ENCODE assay signal across 20 cellular contexts in genomic region chr14:100569734-100570251, GRCh38. TPM values are rescaled to one million over a fixed set of nuclear protein-coding genes. Genes with fewer than 3 reads are reported as not detected.
DNase-seq lines count a peak whose midpoint lies in the region; ATAC-seq and TF ChIP-seq lines count a peak whose summit lies in the region.
"Had no signal": no experiment of that assay in that cellular context is flagged by ENCODE, and none has a peak within 500 bp of the region (broad histone marks: within the 10 kb centered on the region; RNA-seq: fewer than 3 reads in every experiment).

No MANE protein-coding gene starts in this region.

- intact Hi-C loops in activated naive CD4-positive, alpha-beta T cell treated with anti-CD3 and anti-CD28 coated beads for 36 hours (cut with micrococcal nuclease): no loop called here

- POLR2A ChIA-PET in WTC11 (lab: Charles Lee): no interaction called here

- no peak for ATAC-seq in WTC11
- ATAC-seq in stimulated activated naive B cell treated with anti-CD40 and anti-IgM and Interleukin-4, amounts not matched to agents 10 μg/mL and 1 μg/mL and 100 μg/mL, for 72 hours (replicated peaks): no peak
- ATAC-seq: activated CD4-positive, alpha-beta T cell treated with anti-CD3 and anti-CD28 coated beads for 36 hours; left colon; stimulated activated naive CD8-positive, alpha-beta T cell treated with anti-CD3 and anti-CD28 coated beads, Interleukin-15, Interleukin-2, amounts not matched to agents 100 U/mL and 50 U/mL, for 24 hours had no signal

- no peak for DNase-seq in activated naive CD4-positive, alpha-beta T cell treated with anti-CD3 and anti-CD28 coated beads for 36 hours
- DNase-seq in WTC11 (ENCODE audit: low spot score) (no peak), left kidney (ENCODE audit: low read depth, low spot score) (peak; percentile 24), CD1c-positive myeloid dendritic cell (ENCODE audit: extremely low spot score) (no peak), DMS 273 (lab: John Stamatoyannopoulos, UW; ENCODE audit: unreplicated experiment) (no peak)
- no peak for DNase-seq in stimulated activated naive B cell treated with anti-CD40 and anti-IgM and Interleukin-4, amounts not matched to agents 10 μg/mL and 1 μg/mL and 100 μg/mL, for 72 hours
- no peak for DNase-seq in effector CD4-positive, alpha-beta T cell
- DNase-seq: activated CD4-positive, alpha-beta T cell treated with anti-CD3 and anti-CD28 coated beads for 36 hours; activated CD8-positive, alpha-beta memory T cell treated with anti-CD3 and anti-CD28 coated beads, Interleukin-2, amount 50 U/mL, for 4 hours; activated naive CD4-positive, alpha-beta T cell treated with anti-CD3 and anti-CD28 coated beads, Interleukin-2, amount 50 U/mL, for 16 hours; CD4-positive, alpha-beta T cell; hippocampal formation; left colon; NCI-H1417 treated with DMSO at 0.1 percent for 48 hours; NCI-H226; Right ventricle myocardium superior; stimulated activated naive CD8-positive, alpha-beta T cell treated with anti-CD3 and anti-CD28 coated beads, Interleukin-15, Interleukin-2, amounts not matched to agents 100 U/mL and 50 U/mL, for 24 hours had no signal

- H3K36me3 Mint-ChIP-seq in activated naive CD4-positive, alpha-beta T cell treated with anti-CD3 and anti-CD28 coated beads, Interleukin-2, amount 50 U/mL, for 24 hours: no peaks in the 10 kb centered on the region
- H3K36me3 Mint-ChIP-seq in activated naive CD4-positive, alpha-beta T cell treated with anti-CD3 and anti-CD28 coated beads for 36 hours (ENCODE audit: low read depth): no peaks in the 10 kb centered on the region
- no peaks in the 10 kb centered on the region for H3K36me3 Mint-ChIP-seq in WTC11
- peaks cover 0 to 2% of the 10 kb centered on the region in 2 donors for H3K36me3 Mint-ChIP-seq in stimulated activated naive B cell treated with anti-CD40 and anti-IgM and Interleukin-4, amounts not matched to agents 10 μg/mL and 1 μg/mL and 100 μg/mL, for 72 hours

- peaks cover 8% of the 10 kb centered on the region for H3K4me1 Mint-ChIP-seq in activated naive CD4-positive, alpha-beta T cell treated with anti-CD3 and anti-CD28 coated beads, Interleukin-2, amount 50 U/mL, for 24 hours
- H3K4me1 Mint-ChIP-seq in activated naive CD4-positive, alpha-beta T cell treated with anti-CD3 and anti-CD28 coated beads for 36 hours (ENCODE audit: low read depth): peaks cover 11% of the 10 kb centered on the region
- H3K4me1 Mint-ChIP-seq in WTC11: peaks cover 23% of the 10 kb centered on the region
- peaks cover 23 to 38% of the 10 kb centered on the region in 2 donors for H3K4me1 Mint-ChIP-seq in stimulated activated naive B cell treated with anti-CD40 and anti-IgM and Interleukin-4, amounts not matched to agents 10 μg/mL and 1 μg/mL and 100 μg/mL, for 72 hours

- H3K4me3 Mint-ChIP-seq in activated naive CD4-positive, alpha-beta T cell treated with anti-CD3 and anti-CD28 coated beads, Interleukin-2, amount 50 U/mL, for 24 hours: peak overlapping the region; percentile 70
- H3K4me3 Mint-ChIP-seq in activated naive CD4-positive, alpha-beta T cell treated with anti-CD3 and anti-CD28 coated beads for 36 hours: no peak overlapping the region
- H3K4me3 Mint-ChIP-seq in WTC11: peak overlapping the region; percentile 72
- peak overlapping the region; percentile 61 to 76 for H3K4me3 Mint-ChIP-seq in stimulated activated naive B cell treated with anti-CD40 and anti-IgM and Interleukin-4, amounts not matched to agents 10 μg/mL and 1 μg/mL and 100 μg/mL, for 72 hours
- H3K4me3 Mint-ChIP-seq: activated CD4-positive, alpha-beta T cell treated with anti-CD3 and anti-CD28 coated beads for 36 hours had no signal

- CTCF ChIA-PET in activated naive CD4-positive, alpha-beta T cell treated with anti-CD3 and anti-CD28 coated beads for 36 hours (lab: Charles Lee): interaction anchor here (1.4 kb wide), 1 partner anchor 83 kb away, joined by 4 read pairs; no protein-coding TSS in a partner anchor
- CTCF ChIA-PET in WTC11 (lab: Charles Lee): interaction anchor here (0.8 to 4.7 kb wide), 12 partner anchors 13 to 184 kb away, joined by 3 to 21 read pairs (median 4); no protein-coding TSS in a partner anchor

- TF ChIP-seq CTCF in WTC11 (IDR thresholded peaks at IDR 0.05): no peak

- H3K27ac Mint-ChIP-seq in activated naive CD4-positive, alpha-beta T cell treated with anti-CD3 and anti-CD28 coated beads, Interleukin-2, amount 50 U/mL, for 24 hours: no peak overlapping the region
- no peak overlapping the region for H3K27ac Mint-ChIP-seq in activated naive CD4-positive, alpha-beta T cell treated with anti-CD3 and anti-CD28 coated beads for 36 hours
- H3K27ac Mint-ChIP-seq in WTC11: no peak overlapping the region
- no peak overlapping the region for H3K27ac Mint-ChIP-seq in stimulated activated naive B cell treated with anti-CD40 and anti-IgM and Interleukin-4, amounts not matched to agents 10 μg/mL and 1 μg/mL and 100 μg/mL, for 72 hours
- H3K27ac Mint-ChIP-seq: activated CD4-positive, alpha-beta T cell treated with anti-CD3 and anti-CD28 coated beads for 36 hours; CD4-positive, alpha-beta T cell had no signal

- peaks cover 11% of the 10 kb centered on the region for H3K27me3 Mint-ChIP-seq in activated naive CD4-positive, alpha-beta T cell treated with anti-CD3 and anti-CD28 coated beads, Interleukin-2, amount 50 U/mL, for 24 hours
- peaks cover 24% of the 10 kb centered on the region for H3K27me3 Mint-ChIP-seq in activated naive CD4-positive, alpha-beta T cell treated with anti-CD3 and anti-CD28 coated beads for 36 hours (ENCODE audit: low read depth)
- H3K27me3 Mint-ChIP-seq in WTC11 (ENCODE audit: low read depth): peaks cover 51% of the 10 kb centered on the region
- peaks cover 56 to 74% of the 10 kb centered on the region in 2 donors for H3K27me3 Mint-ChIP-seq in stimulated activated naive B cell treated with anti-CD40 and anti-IgM and Interleukin-4, amounts not matched to agents 10 μg/mL and 1 μg/mL and 100 μg/mL, for 72 hours

- no peaks in the 10 kb centered on the region for H3K9me3 Mint-ChIP-seq in activated naive CD4-positive, alpha-beta T cell treated with anti-CD3 and anti-CD28 coated beads, Interleukin-2, amount 50 U/mL, for 24 hours
- H3K9me3 Mint-ChIP-seq in activated naive CD4-positive, alpha-beta T cell treated with anti-CD3 and anti-CD28 coated beads for 36 hours: no peaks in the 10 kb centered on the region
- H3K9me3 Mint-ChIP-seq in WTC11: no peaks in the 10 kb centered on the region
- H3K9me3 Mint-ChIP-seq in stimulated activated naive B cell treated with anti-CD40 and anti-IgM and Interleukin-4, amounts not matched to agents 10 μg/mL and 1 μg/mL and 100 μg/mL, for 72 hours: no peaks in the 10 kb centered on the region
- H3K9me3 Mint-ChIP-seq: CD4-positive, alpha-beta T cell had no signal

TF ChIP-seq in WTC11, 78 proteins besides CTCF, POLR2A, EP300 and RAD21:
- no peak for TF ChIP-seq TEAD1 (CRISPR knock-in tag; IDR thresholded peaks at IDR 0.05)
- TF ChIP-seq NFYB (CRISPR knock-in tag; conservative IDR thresholded peaks at IDR 0.05; ENCODE audit: low read depth): no peak
- TF ChIP-seq ZNF423 (CRISPR knock-in tag; IDR thresholded peaks at IDR 0.05): no peak
- no peak for TF ChIP-seq ZNF425 (CRISPR knock-in tag; conservative IDR thresholded peaks at IDR 0.05)

RNA-seq across cellular contexts. Expression of gene BEGAIN, which starts 17.4 kb away (rescaled TPM):
- 1 to 10 TPM; 5.0 to 5.6 TPM for total RNA-seq in activated naive CD4-positive, alpha-beta T cell treated with anti-CD3 and anti-CD28 coated beads for 36 hours
- total RNA-seq in WTC11 (2021): 1.3 to 1.8 TPM (median 1.3 TPM) in 3 replicates
- total RNA-seq: cardiac muscle cell, LHCN-M2 had no signal
